12 cellular contexts compared by ENCODE assay signal in genomic region chr1:42282024-42282579, GRCh38. TPM values are rescaled to one million over a fixed set of nuclear protein-coding genes. Genes with fewer than 3 reads are reported as not detected.
A peak's percentile ranks its signal among the peaks of the same experiment; 100 is the strongest.
DNase-seq lines count a peak whose midpoint lies in the region; ATAC-seq and TF ChIP-seq lines count a peak whose summit lies in the region.
"Had no signal": no experiment of that assay in that cellular context is flagged by ENCODE, and none has a peak within 500 bp of the region (broad histone marks: within the 10 kb centered on the region; RNA-seq: fewer than 3 reads in every experiment).

No MANE protein-coding gene starts in this region.

- TF ChIP-seq CTCF in choroid plexus epithelial cell (conservative IDR thresholded peaks at IDR 0.05; ENCODE audit: low read depth, low read length), result no peak
- TF ChIP-seq CTCF in vagina (IDR thresholded peaks at IDR 0.05), result no peak

- CTCF ChIA-PET in CD4-positive, alpha-beta memory T cell (lab: Charles Lee; ENCODE audit: partially characterized antibody), result no interaction called here

- no peak for DNase-seq in CD4-positive, alpha-beta memory T cell
- DNase-seq in LHCN-M2 (ENCODE audit: low read depth) (peak; percentile 30), choroid plexus epithelial cell (ENCODE audit: low read depth) (peak; percentile 84), myocyte (ENCODE audit: low read depth) (peak; percentile 35), vagina (ENCODE audit: extremely low spot score in 2 of 2) (no peak), NCI-H1105 (lab: John Stamatoyannopoulos, UW) (no peak)
- no peak for DNase-seq in activated CD8-positive, alpha-beta memory T cell treated with anti-CD3 and anti-CD28 coated beads, Interleukin-2, amount 50 U/mL, for 48 hours
- DNase-seq: activated CD8-positive, alpha-beta memory T cell treated with anti-CD3 and anti-CD28 coated beads for 24 hours; DND-41; mesendoderm had no signal

- peaks cover 8% of the 10 kb centered on the region for H3K4me1 ChIP-seq in CD4-positive, alpha-beta memory T cell (ENCODE audit: insufficient read depth, low read length)
- H3K4me1 ChIP-seq in vagina, result peaks cover 29% of the 10 kb centered on the region

- peaks cover 51 to 71% (median 61%) of the 10 kb centered on the region in 4 donors for H3K4me1 Mint-ChIP-seq in CD4-positive, alpha-beta memory T cell

- H3K9me3 ChIP-seq in CD4-positive, alpha-beta memory T cell (ENCODE audit: control insufficient read depth in 1 of 2, low read length in 2 of 2), result no peaks in the 10 kb centered on the region
- no peaks in the 10 kb centered on the region for H3K9me3 ChIP-seq in vagina

- H3K27me3 Mint-ChIP-seq in CD4-positive, alpha-beta memory T cell, result no peaks in the 10 kb centered on the region

- H3K9me3 Mint-ChIP-seq in CD4-positive, alpha-beta memory T cell, result no peaks in the 10 kb centered on the region
- H3K9me3 Mint-ChIP-seq: T-helper 1 cell treated with Interleukin-12 subunit alpha and Interleukin-12 subunit beta and Interleukin-4 antibody, amounts not matched to agents 30 μg/mL and 1 μg/mL, for 36 hours had no signal

- H3K36me3 Mint-ChIP-seq in CD4-positive, alpha-beta memory T cell, result peaks cover 10 to 12% of the 10 kb centered on the region in 2 donors

- no peak overlapping the region for H3K4me3 ChIP-seq in CD4-positive, alpha-beta memory T cell (ENCODE audit: low read length in 2 of 2)
- H3K4me3 ChIP-seq in choroid plexus epithelial cell (ENCODE audit: low read depth, low read length), result no peak overlapping the region
- no peak overlapping the region for H3K4me3 ChIP-seq in vagina

- H3K4me3 Mint-ChIP-seq in CD4-positive, alpha-beta memory T cell, result peak overlapping the region in 1 of 8 donors; percentile 12
- H3K4me3 Mint-ChIP-seq: T-helper 1 cell treated with Interleukin-12 subunit alpha and Interleukin-12 subunit beta and Interleukin-4 antibody, amounts not matched to agents 30 μg/mL and 1 μg/mL, for 36 hours had no signal

- intact Hi-C loops in CD4-positive, alpha-beta memory T cell (cut with micrococcal nuclease), result no loop called here
- intact Hi-C loops in vagina (cut with DNase I), result no loop called here

- POLR2A ChIA-PET in CD4-positive, alpha-beta memory T cell (lab: Charles Lee; ENCODE audit: partially characterized antibody), result interaction anchor here (0.5 to 0.6 kb wide), 2 partner anchors 32 to 105 kb away, joined by 3 read pairs; no protein-coding TSS in a partner anchor

- no peak overlapping the region for H3K27ac ChIP-seq in CD4-positive, alpha-beta memory T cell (ENCODE audit: low read depth, low read length)
- H3K27ac ChIP-seq in vagina, result no peak overlapping the region

- no peaks in the 10 kb centered on the region for H3K27me3 ChIP-seq in CD4-positive, alpha-beta memory T cell (ENCODE audit: insufficient read depth, low read length)
- H3K27me3 ChIP-seq in vagina, result no peaks in the 10 kb centered on the region

- TF ChIP-seq POLR2A in vagina (IDR thresholded peaks at IDR 0.05), result no peak

- H3K27ac Mint-ChIP-seq in CD4-positive, alpha-beta memory T cell, result peak overlapping the region in 5 of 7 donors; percentile 12 to 43 (median 16)
- H3K27ac Mint-ChIP-seq: T-helper 1 cell treated with Interleukin-12 subunit alpha and Interleukin-12 subunit beta and Interleukin-4 antibody, amounts not matched to agents 30 μg/mL and 1 μg/mL, for 36 hours had no signal

- ATAC-seq in HG03565 (IDR thresholded peaks at IDR 0.05; ENCODE audit: unreplicated experiment), result no peak

- no peaks in the 10 kb centered on the region for H3K36me3 ChIP-seq in CD4-positive, alpha-beta memory T cell (ENCODE audit: insufficient read depth, low read length)
- H3K36me3 ChIP-seq in vagina, result no peaks in the 10 kb centered on the region

RNA-seq across cellular contexts. Expression of gene FOXJ3, which starts 52.9 kb away (rescaled TPM):
- 100 to 1,000 TPM in 1 of 2 experiments, 10 to 100 TPM in 1; 97.4 to 102 TPM for total RNA-seq in CD4-positive, alpha-beta memory T cell
- 10 to 100 TPM; 23.7 to 46.6 TPM for polyA plus RNA-seq in CD4-positive, alpha-beta memory T cell
- total RNA-seq in LHCN-M2 (2014; rRNA removed), result 33.4 and 34.0 TPM in 2 replicates
- polyA plus RNA-seq in LHCN-M2 (2012), result 10.2 TPM
- total RNA-seq in myocyte, result 45.1 and 47.4 TPM in 2 replicates
- 20.5 TPM for polyA plus RNA-seq in myocyte (2012)
- total RNA-seq in vagina, result 59.9 TPM

Comparison
In these comparisons a context has a peak if more than half of its experiments do, and no peak if none do; other contexts are left out.
1. DNase-seq: peak in LHCN-M2 (single experiment), choroid plexus epithelial cell (single experiment) and myocyte (single experiment); none in CD4-positive, alpha-beta memory T cell (0 of 5), vagina (0 of 2), activated CD8-positive, alpha-beta memory T cell treated with anti-CD3 and anti-CD28 coated beads, Interleukin-2, amount 50 U/mL, for 48 hours (single experiment) and NCI-H1105 (single experiment).